Comparison of ENCODE assay signal across 14 cellular contexts in genomic region chr22:35156945-35157344, GRCh38.
"Had no signal": no experiment of that assay in that cellular context is flagged by ENCODE, and none has a peak within 500 bp of the region (broad histone marks: within the 10 kb centered on the region; RNA-seq: fewer than 3 reads in every experiment).

No MANE protein-coding gene starts in this region.

- H3K4me1 ChIP-seq: parathyroid adenoma, testis had no signal

- H3K4me3 Mint-ChIP-seq: activated naive CD4-positive, alpha-beta T cell treated with anti-CD3 and anti-CD28 coated beads, Interleukin-2, amount 10 ng/mL, durations not matched to agents 7 days and 5 days; dendritic cell treated with granulocyte-macrophage colony-stimulating factor and Interleukin-4, amounts not matched to agents 40 ng/mL and 50 ng/mL, for 4 days; immature natural killer cell; stimulated activated naive CD8-positive, alpha-beta T cell treated with anti-CD3 and anti-CD28 coated beads, Interleukin-15, amount 100 ng/mL, for 72 hours had no signal

- H3K79me2 ChIP-seq: parathyroid adenoma had no signal

- H3K9me3 ChIP-seq: neutrophil, testis had no signal

- H3K36me3 ChIP-seq: neutrophil, WERI-Rb-1 had no signal

- H3K4me1 Mint-ChIP-seq: activated naive CD4-positive, alpha-beta T cell treated with anti-CD3 and anti-CD28 coated beads, Interleukin-2, amount 10 ng/mL, durations not matched to agents 7 days and 5 days; immature natural killer cell; stimulated activated naive CD8-positive, alpha-beta T cell treated with anti-CD3 and anti-CD28 coated beads, Interleukin-15, amount 100 ng/mL, for 72 hours had no signal

- H2AFZ ChIP-seq: parathyroid adenoma had no signal

- DNase-seq: activated CD4-positive, alpha-beta T cell treated with anti-CD3 and anti-CD28 coated beads, Interleukin-2, amount 50 U/mL, for 48 hours; activated naive CD4-positive, alpha-beta T cell treated with anti-CD3 and anti-CD28 coated beads, Interleukin-2, amount 10 ng/mL, durations not matched to agents 7 days and 5 days; activated T-cell treated with anti-CD3 and anti-CD28 coated beads, Interleukin-2, amount 50 U/mL, for 1 hour; head of caudate nucleus; immature natural killer cell; midbrain; naive B cell; stimulated activated CD4-positive, alpha-beta T cell treated with anti-CD3 and anti-CD28 coated beads, Interleukin-1b, Interleukin-23, amount 100 ng/mL, for 48 hours; stimulated activated naive CD8-positive, alpha-beta T cell treated with anti-CD3 and anti-CD28 coated beads, Interleukin-15, amount 100 ng/mL, for 72 hours; WERI-Rb-1 had no signal

- H3K27ac ChIP-seq: neutrophil, parathyroid adenoma, testis, WERI-Rb-1 had no signal

- H3K27ac Mint-ChIP-seq: activated naive CD4-positive, alpha-beta T cell treated with anti-CD3 and anti-CD28 coated beads, Interleukin-2, amount 10 ng/mL, durations not matched to agents 7 days and 5 days; dendritic cell treated with granulocyte-macrophage colony-stimulating factor and Interleukin-4, amounts not matched to agents 40 ng/mL and 50 ng/mL, for 4 days; immature natural killer cell had no signal

- H3K9me3 Mint-ChIP-seq: activated naive CD4-positive, alpha-beta T cell treated with anti-CD3 and anti-CD28 coated beads, Interleukin-2, amount 10 ng/mL, durations not matched to agents 7 days and 5 days; dendritic cell treated with granulocyte-macrophage colony-stimulating factor and Interleukin-4, amounts not matched to agents 40 ng/mL and 50 ng/mL, for 4 days; immature natural killer cell; stimulated activated naive CD8-positive, alpha-beta T cell treated with anti-CD3 and anti-CD28 coated beads, Interleukin-15, amount 100 ng/mL, for 72 hours had no signal

- H3K36me3 Mint-ChIP-seq: activated naive CD4-positive, alpha-beta T cell treated with anti-CD3 and anti-CD28 coated beads, Interleukin-2, amount 10 ng/mL, durations not matched to agents 7 days and 5 days; immature natural killer cell had no signal

- H3K9ac ChIP-seq: parathyroid adenoma had no signal

- ATAC-seq: stimulated activated naive CD8-positive, alpha-beta T cell treated with anti-CD3 and anti-CD28 coated beads, Interleukin-15, amount 100 ng/mL, for 72 hours had no signal

- H3K27me3 ChIP-seq: testis had no signal
